ENCODE assay signal across 1 cellular context in the genomic region with DNA sequence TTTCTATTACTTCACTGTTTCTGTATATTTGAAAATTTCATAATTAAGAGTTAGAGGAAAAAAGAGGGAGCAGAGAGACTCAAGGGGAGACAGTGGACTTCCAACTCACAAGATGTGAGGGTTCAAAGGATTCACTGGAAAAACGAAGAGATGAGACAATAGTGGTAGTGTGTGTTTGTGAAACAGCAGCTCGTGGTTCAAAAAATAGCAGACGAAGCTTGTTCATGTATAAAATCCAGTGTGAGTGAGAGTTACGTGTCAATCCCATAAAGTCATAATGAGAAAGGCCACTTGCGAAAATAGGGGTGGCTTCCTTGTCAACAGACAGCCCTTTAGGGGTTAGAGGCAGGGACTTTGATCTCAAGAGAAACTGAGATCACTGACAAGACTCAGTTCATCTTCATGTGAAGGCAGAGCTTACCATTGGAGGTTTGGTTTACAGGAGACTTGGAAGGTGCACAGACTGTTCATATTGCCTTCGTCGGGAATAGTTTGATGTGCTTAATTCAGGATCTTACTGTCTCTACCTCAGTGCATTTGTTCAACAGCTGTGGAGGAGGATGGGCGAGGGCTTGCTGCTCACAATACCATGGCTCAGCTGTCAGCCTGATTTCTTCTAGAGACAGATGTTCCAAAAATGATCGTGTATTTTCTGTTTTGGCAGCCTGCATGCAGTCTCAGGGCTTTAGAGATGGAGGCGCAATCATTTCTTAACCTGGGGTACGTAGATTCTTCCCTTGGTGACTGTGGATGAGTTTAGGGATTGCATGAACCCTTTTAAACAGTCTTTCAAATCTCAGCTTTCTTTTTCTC.
TF ChIP-seq lines count a peak whose summit lies in the region.

No MANE protein-coding gene starts in this region.

TF ChIP-seq in GM23338, 12 proteins besides CTCF, POLR2A, EP300 and RAD21 (continued from another document):
- TF ChIP-seq EZH2phosphoT487 (IDR thresholded peaks at IDR 0.05; ENCODE audit: unreplicated experiment) (no peak), ZNF331 (CRISPR knock-in tag; IDR thresholded peaks at IDR 0.05; ENCODE audit: low read depth) (no peak), JUNB (IDR thresholded peaks at IDR 0.05; ENCODE audit: unreplicated experiment) (no peak), CREB1 (CRISPR knock-in tag; IDR thresholded peaks at IDR 0.05; ENCODE audit: low read depth) (no peak), NANOG (IDR thresholded peaks at IDR 0.05; ENCODE audit: borderline replicate concordance) (no peak), EZH2 (IDR thresholded peaks at IDR 0.05; ENCODE audit: low read depth, unreplicated experiment) (no peak), ZNF114 (CRISPR knock-in tag; IDR thresholded peaks at IDR 0.05) (no peak), STAT1 (IDR thresholded peaks at IDR 0.05; ENCODE audit: unreplicated experiment) (no peak)
- TF ChIP-seq, protein P1, sequence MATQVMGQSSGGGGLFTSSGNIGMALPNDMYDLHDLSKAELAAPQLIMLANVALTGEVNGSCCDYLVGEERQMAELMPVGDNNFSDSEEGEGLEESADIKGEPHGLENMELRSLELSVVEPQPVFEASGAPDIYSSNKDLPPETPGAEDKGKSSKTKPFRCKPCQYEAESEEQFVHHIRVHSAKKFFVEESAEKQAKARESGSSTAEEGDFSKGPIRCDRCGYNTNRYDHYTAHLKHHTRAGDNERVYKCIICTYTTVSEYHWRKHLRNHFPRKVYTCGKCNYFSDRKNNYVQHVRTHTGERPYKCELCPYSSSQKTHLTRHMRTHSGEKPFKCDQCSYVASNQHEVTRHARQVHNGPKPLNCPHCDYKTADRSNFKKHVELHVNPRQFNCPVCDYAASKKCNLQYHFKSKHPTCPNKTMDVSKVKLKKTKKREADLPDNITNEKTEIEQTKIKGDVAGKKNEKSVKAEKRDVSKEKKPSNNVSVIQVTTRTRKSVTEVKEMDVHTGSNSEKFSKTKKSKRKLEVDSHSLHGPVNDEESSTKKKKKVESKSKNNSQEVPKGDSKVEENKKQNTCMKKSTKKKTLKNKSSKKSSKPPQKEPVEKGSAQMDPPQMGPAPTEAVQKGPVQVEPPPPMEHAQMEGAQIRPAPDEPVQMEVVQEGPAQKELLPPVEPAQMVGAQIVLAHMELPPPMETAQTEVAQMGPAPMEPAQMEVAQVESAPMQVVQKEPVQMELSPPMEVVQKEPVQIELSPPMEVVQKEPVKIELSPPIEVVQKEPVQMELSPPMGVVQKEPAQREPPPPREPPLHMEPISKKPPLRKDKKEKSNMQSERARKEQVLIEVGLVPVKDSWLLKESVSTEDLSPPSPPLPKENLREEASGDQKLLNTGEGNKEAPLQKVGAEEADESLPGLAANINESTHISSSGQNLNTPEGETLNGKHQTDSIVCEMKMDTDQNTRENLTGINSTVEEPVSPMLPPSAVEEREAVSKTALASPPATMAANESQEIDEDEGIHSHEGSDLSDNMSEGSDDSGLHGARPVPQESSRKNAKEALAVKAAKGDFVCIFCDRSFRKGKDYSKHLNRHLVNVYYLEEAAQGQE (IDR thresholded peaks at IDR 0.05; ENCODE audit: unreplicated experiment) = no peak
- TF ChIP-seq, protein P2, sequence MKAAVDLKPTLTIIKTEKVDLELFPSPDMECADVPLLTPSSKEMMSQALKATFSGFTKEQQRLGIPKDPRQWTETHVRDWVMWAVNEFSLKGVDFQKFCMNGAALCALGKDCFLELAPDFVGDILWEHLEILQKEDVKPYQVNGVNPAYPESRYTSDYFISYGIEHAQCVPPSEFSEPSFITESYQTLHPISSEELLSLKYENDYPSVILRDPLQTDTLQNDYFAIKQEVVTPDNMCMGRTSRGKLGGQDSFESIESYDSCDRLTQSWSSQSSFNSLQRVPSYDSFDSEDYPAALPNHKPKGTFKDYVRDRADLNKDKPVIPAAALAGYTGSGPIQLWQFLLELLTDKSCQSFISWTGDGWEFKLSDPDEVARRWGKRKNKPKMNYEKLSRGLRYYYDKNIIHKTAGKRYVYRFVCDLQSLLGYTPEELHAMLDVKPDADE (IDR thresholded peaks at IDR 0.05) = no peak
